1 cellular context compared by ENCODE assay signal in genomic region chr16:1330260-1330914, GRCh38.
TF ChIP-seq lines count a peak whose summit lies in the region.

No MANE protein-coding gene starts in this region.

TF ChIP-seq in HepG2, 621 proteins besides CTCF, POLR2A, EP300 and RAD21 (continued from another document and continues in another):
- TF ChIP-seq PAXIP1 (CRISPR knock-in tag; conservative IDR thresholded peaks at IDR 0.05), result no peak
- TF ChIP-seq, protein P1, sequence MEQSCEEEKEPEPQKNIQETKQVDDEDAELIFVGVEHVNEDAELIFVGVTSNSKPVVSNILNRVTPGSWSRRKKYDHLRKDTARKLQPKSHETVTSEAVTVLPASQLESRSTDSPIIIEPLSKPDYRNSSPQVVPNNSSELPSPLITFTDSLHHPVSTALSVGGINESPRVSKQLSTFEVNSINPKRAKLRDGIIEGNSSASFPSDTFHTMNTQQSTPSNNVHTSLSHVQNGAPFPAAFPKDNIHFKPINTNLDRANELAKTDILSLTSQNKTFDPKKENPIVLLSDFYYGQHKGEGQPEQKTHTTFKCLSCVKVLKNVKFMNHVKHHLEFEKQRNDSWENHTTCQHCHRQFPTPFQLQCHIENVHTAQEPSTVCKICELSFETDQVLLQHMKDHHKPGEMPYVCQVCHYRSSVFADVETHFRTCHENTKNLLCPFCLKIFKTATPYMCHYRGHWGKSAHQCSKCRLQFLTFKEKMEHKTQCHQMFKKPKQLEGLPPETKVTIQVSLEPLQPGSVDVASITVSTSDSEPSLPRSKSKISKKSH (CRISPR knock-in tag; IDR thresholded peaks at IDR 0.05; ENCODE audit: borderline replicate concordance), result peak; percentile 33; the same call in 1 of the 2 replicates
- TF ChIP-seq, protein P2, sequence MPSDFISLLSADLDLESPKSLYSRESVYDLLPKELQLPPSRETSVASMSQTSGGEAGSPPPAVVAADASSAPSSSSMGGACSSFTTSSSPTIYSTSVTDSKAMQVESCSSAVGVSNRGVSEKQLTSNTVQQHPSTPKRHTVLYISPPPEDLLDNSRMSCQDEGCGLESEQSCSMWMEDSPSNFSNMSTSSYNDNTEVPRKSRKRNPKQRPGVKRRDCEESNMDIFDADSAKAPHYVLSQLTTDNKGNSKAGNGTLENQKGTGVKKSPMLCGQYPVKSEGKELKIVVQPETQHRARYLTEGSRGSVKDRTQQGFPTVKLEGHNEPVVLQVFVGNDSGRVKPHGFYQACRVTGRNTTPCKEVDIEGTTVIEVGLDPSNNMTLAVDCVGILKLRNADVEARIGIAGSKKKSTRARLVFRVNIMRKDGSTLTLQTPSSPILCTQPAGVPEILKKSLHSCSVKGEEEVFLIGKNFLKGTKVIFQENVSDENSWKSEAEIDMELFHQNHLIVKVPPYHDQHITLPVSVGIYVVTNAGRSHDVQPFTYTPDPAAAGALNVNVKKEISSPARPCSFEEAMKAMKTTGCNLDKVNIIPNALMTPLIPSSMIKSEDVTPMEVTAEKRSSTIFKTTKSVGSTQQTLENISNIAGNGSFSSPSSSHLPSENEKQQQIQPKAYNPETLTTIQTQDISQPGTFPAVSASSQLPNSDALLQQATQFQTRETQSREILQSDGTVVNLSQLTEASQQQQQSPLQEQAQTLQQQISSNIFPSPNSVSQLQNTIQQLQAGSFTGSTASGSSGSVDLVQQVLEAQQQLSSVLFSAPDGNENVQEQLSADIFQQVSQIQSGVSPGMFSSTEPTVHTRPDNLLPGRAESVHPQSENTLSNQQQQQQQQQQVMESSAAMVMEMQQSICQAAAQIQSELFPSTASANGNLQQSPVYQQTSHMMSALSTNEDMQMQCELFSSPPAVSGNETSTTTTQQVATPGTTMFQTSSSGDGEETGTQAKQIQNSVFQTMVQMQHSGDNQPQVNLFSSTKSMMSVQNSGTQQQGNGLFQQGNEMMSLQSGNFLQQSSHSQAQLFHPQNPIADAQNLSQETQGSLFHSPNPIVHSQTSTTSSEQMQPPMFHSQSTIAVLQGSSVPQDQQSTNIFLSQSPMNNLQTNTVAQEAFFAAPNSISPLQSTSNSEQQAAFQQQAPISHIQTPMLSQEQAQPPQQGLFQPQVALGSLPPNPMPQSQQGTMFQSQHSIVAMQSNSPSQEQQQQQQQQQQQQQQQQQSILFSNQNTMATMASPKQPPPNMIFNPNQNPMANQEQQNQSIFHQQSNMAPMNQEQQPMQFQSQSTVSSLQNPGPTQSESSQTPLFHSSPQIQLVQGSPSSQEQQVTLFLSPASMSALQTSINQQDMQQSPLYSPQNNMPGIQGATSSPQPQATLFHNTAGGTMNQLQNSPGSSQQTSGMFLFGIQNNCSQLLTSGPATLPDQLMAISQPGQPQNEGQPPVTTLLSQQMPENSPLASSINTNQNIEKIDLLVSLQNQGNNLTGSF (CRISPR knock-in tag; IDR thresholded peaks at IDR 0.05), result no peak
- no peak for TF ChIP-seq BHLHE40 (IDR thresholded peaks at IDR 0.05; ENCODE audit: low read length)
- TF ChIP-seq TOPORS (CRISPR knock-in tag; IDR thresholded peaks at IDR 0.05), result no peak
- no peak for TF ChIP-seq SIN3A (IDR thresholded peaks at IDR 0.05; ENCODE audit: borderline replicate concordance, low read depth, low read length)
- peak; percentile 47; the same call in 1 of the 2 replicates for TF ChIP-seq ZBTB7A (CRISPR knock-in tag; IDR thresholded peaks at IDR 0.05)
- no peak for TF ChIP-seq ZKSCAN8 (CRISPR knock-in tag; IDR thresholded peaks at IDR 0.05; ENCODE audit: borderline replicate concordance)
- no peak for TF ChIP-seq ZNF34 (CRISPR knock-in tag; IDR thresholded peaks at IDR 0.05; ENCODE audit: borderline replicate concordance)
- TF ChIP-seq ZNF703 (CRISPR knock-in tag; IDR thresholded peaks at IDR 0.05; ENCODE audit: borderline replicate concordance), result no peak
- TF ChIP-seq LRRFIP1 (CRISPR knock-in tag; conservative IDR thresholded peaks at IDR 0.05), result no peak
- TF ChIP-seq ZNF101 (CRISPR knock-in tag; IDR thresholded peaks at IDR 0.05; ENCODE audit: borderline replicate concordance, low read depth), result no peak
- no peak for TF ChIP-seq HDAC6 (IDR thresholded peaks at IDR 0.05; ENCODE audit: low read depth, low read length)
- TF ChIP-seq ZFP41 (CRISPR knock-in tag; IDR thresholded peaks at IDR 0.05; ENCODE audit: borderline replicate concordance), result no peak
- no peak for TF ChIP-seq ZNF20 (CRISPR knock-in tag; IDR thresholded peaks at IDR 0.05)
- TF ChIP-seq JUN (CRISPR knock-in tag; IDR thresholded peaks at IDR 0.05), result no peak
- TF ChIP-seq KAT2B (IDR thresholded peaks at IDR 0.05; ENCODE audit: borderline replicate concordance, low read depth, low read length), result no peak
- TF ChIP-seq SPEN (CRISPR knock-in tag; IDR thresholded peaks at IDR 0.05; ENCODE audit: low read depth), result 0 out of 2 replicates have a peak, but pooled peaks have one; percentile 30
- no peak for TF ChIP-seq ZNF354B (CRISPR knock-in tag; IDR thresholded peaks at IDR 0.05)
- no peak for TF ChIP-seq MTF2 (CRISPR knock-in tag; IDR thresholded peaks at IDR 0.05; ENCODE audit: borderline replicate concordance)
- no peak for TF ChIP-seq ZKSCAN5 (CRISPR knock-in tag; IDR thresholded peaks at IDR 0.05)
- TF ChIP-seq ZNF724P (CRISPR knock-in tag; IDR thresholded peaks at IDR 0.05; ENCODE audit: borderline replicate concordance), result no peak
- TF ChIP-seq ZBTB37 (CRISPR knock-in tag; IDR thresholded peaks at IDR 0.05), result no peak
- TF ChIP-seq, protein P3, sequence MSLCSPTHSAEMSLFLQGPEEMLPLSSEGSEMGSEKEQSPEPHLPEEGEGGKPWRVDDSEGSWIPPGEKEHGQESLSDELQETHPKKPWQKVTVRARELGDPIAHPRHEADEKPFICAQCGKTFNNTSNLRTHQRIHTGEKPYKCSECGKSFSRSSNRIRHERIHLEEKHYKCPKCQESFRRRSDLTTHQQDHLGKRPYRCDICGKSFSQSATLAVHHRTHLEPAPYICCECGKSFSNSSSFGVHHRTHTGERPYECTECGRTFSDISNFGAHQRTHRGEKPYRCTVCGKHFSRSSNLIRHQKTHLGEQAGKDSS (CRISPR knock-in tag; IDR thresholded peaks at IDR 0.05; ENCODE audit: borderline replicate concordance, low read depth), result peak; percentile 60; the same call in 1 of the 2 replicates
- TF ChIP-seq MIER2 (CRISPR knock-in tag; IDR thresholded peaks at IDR 0.05), result no peak
- TF ChIP-seq, protein P4, sequence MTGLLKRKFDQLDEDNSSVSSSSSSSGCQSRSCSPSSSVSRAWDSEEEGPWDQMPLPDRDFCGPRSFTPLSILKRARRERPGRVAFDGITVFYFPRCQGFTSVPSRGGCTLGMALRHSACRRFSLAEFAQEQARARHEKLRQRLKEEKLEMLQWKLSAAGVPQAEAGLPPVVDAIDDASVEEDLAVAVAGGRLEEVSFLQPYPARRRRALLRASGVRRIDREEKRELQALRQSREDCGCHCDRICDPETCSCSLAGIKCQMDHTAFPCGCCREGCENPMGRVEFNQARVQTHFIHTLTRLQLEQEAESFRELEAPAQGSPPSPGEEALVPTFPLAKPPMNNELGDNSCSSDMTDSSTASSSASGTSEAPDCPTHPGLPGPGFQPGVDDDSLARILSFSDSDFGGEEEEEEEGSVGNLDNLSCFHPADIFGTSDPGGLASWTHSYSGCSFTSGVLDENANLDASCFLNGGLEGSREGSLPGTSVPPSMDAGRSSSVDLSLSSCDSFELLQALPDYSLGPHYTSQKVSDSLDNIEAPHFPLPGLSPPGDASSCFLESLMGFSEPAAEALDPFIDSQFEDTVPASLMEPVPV (CRISPR knock-in tag; IDR thresholded peaks at IDR 0.05), result no peak
- no peak for TF ChIP-seq CHD4 (IDR thresholded peaks at IDR 0.05; ENCODE audit: borderline replicate concordance, low read length)
- TF ChIP-seq, protein P5, sequence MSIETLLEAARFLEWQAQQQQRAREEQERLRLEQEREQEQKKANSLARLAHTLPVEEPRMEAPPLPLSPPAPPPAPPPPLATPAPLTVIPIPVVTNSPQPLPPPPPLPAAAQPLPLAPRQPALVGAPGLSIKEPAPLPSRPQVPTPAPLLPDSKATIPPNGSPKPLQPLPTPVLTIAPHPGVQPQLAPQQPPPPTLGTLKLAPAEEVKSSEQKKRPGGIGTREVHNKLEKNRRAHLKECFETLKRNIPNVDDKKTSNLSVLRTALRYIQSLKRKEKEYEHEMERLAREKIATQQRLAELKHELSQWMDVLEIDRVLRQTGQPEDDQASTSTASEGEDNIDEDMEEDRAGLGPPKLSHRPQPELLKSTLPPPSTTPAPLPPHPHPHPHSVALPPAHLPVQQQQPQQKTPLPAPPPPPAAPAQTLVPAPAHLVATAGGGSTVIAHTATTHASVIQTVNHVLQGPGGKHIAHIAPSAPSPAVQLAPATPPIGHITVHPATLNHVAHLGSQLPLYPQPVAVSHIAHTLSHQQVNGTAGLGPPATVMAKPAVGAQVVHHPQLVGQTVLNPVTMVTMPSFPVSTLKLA (IDR thresholded peaks at IDR 0.05), result no peak
- peak; percentile 50; the same call in 1 of the 2 replicates for TF ChIP-seq ZNF335 (CRISPR knock-in tag; IDR thresholded peaks at IDR 0.05)
- no peak for TF ChIP-seq ZNF276 (CRISPR knock-in tag; IDR thresholded peaks at IDR 0.05; ENCODE audit: low read depth)
- TF ChIP-seq HMG20A (CRISPR knock-in tag; IDR thresholded peaks at IDR 0.05; ENCODE audit: borderline replicate concordance), result no peak
- TF ChIP-seq NR2C2 (CRISPR knock-in tag; IDR thresholded peaks at IDR 0.05; ENCODE audit: borderline replicate concordance), result no peak
- no peak for TF ChIP-seq FOXC1 (CRISPR knock-in tag; IDR thresholded peaks at IDR 0.05; ENCODE audit: borderline replicate concordance)
- TF ChIP-seq HMGA1 (CRISPR knock-in tag; conservative IDR thresholded peaks at IDR 0.05), result no peak
- TF ChIP-seq ZBTB7B (CRISPR knock-in tag; IDR thresholded peaks at IDR 0.05), result no peak
- no peak for TF ChIP-seq MEIS1 (CRISPR knock-in tag; IDR thresholded peaks at IDR 0.05; ENCODE audit: borderline replicate concordance)
- TF ChIP-seq ZNF253 (CRISPR knock-in tag; IDR thresholded peaks at IDR 0.05; ENCODE audit: borderline replicate concordance), result no peak
